27 cellular contexts compared by ENCODE assay signal in the genomic region with DNA sequence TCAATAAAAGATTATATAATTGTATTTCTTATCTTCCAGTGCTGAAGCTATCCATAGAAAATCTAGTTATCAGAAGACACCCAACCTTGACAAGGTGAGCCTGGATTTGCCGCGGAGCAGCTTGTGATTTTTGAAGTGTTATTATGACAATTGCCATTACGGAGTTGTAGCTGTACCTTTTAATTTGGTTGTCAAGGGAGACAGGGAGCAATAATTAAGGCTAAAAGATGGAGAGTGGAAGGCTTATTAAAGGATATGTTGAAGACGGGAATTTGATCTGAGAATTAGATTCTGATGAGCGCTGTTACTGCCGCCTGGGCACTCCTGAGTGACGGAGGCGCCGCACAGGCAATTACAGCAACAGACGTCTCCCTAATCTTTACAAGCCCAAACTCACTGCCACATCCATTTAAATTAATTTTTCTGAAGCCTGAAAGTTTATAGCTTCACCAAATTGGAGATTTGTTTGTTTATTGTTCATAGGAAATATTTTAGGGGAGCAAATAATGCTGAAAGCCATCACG.
"Had no signal": no experiment of that assay in that cellular context is flagged by ENCODE, and none has a peak within 500 bp of the region (broad histone marks: within the 10 kb centered on the region; RNA-seq: fewer than 3 reads in every experiment).

No MANE protein-coding gene starts in this region.

- DNase-seq: activated CD4-positive, alpha-beta T cell treated with anti-CD3 and anti-CD28 coated beads for 48 hours; activated CD4-positive, alpha-beta T cell treated with anti-CD3 and anti-CD28 coated beads, Interleukin-2, amount 50 U/mL, for 48 hours; activated CD8-positive, alpha-beta memory T cell treated with anti-CD3 and anti-CD28 coated beads for 24 hours; activated effector memory CD4-positive, alpha-beta T cell treated with anti-CD3 and anti-CD28 coated beads, Interleukin-2, amount 50 U/mL, for 16 hours; activated naive CD4-positive, alpha-beta T cell treated with anti-CD3 and anti-CD28 coated beads for 36 hours; activated naive CD8-positive, alpha-beta T cell treated with anti-CD3 and anti-CD28 coated beads for 36 hours; activated T-cell treated with anti-CD3 and anti-CD28 coated beads, Interleukin-2, amount 50 U/mL, for 1 hour; adrenal gland; aorta; body of pancreas; dermis blood vessel endothelial cell; effector CD4-positive, alpha-beta T cell; esophagus squamous epithelium; left ventricle myocardium inferior; mucosa of descending colon; stimulated activated CD4-positive, alpha-beta T cell treated with anti-CD3 and anti-CD28 coated beads, Interleukin-12 subunit alpha, Interleukin-12 subunit beta, amount 100 ng/mL, for 4 hours; stimulated activated CD4-positive, alpha-beta T cell treated with anti-CD3 and anti-CD28 coated beads, Interleukin-4, amount 100 ng/mL, for 1 hour; stimulated activated naive CD8-positive, alpha-beta T cell treated with anti-CD3 and anti-CD28 coated beads, Interleukin-15, Interleukin-2, amounts not matched to agents 100 U/mL and 50 U/mL, for 24 hours; uterus; WERI-Rb-1 had no signal

- H3K27me3 ChIP-seq: neutrophil, uterus had no signal

- H3K9me3 ChIP-seq: adrenal gland, body of pancreas, esophagus squamous epithelium, left ventricle myocardium inferior, neutrophil, thoracic aorta, uterus had no signal

- H3K27ac ChIP-seq: adrenal gland, body of pancreas, epithelial cell of prostate, esophagus squamous epithelium, left ventricle myocardium inferior, neutrophil, skin epidermis, thoracic aorta, uterus, WERI-Rb-1 had no signal

- H3K36me3 ChIP-seq: adrenal gland, esophagus squamous epithelium, left ventricle myocardium inferior, neutrophil, thoracic aorta, uterus, WERI-Rb-1 had no signal

- ATAC-seq: activated CD4-positive, CD25-positive, alpha-beta regulatory T cell treated with anti-CD3 and anti-CD28 coated beads, Interleukin-2, amount 50 U/mL, for 24 hours; body of pancreas; mucosa of descending colon; sciatic nerve; stimulated activated naive CD8-positive, alpha-beta T cell treated with anti-CD3 and anti-CD28 coated beads, Interleukin-15, Interleukin-2, amounts not matched to agents 100 U/mL and 50 U/mL, for 24 hours had no signal

- H3K4me3 ChIP-seq: adrenal gland, body of pancreas, esophagus squamous epithelium, left ventricle myocardium inferior, lung, mucosa of descending colon, skin epidermis, thoracic aorta, uterus had no signal

- H3K4me1 ChIP-seq: adrenal gland, esophagus squamous epithelium, left ventricle myocardium inferior, uterus had no signal
